In genomic region chr2:70003093-70003830, GRCh38 we compare ENCODE assay signal across 13 cellular contexts.
"Had no signal": no experiment of that assay in that cellular context is flagged by ENCODE, and none has a peak within 500 bp of the region (broad histone marks: within the 10 kb centered on the region; RNA-seq: fewer than 3 reads in every experiment).

No MANE protein-coding gene starts in this region.

- H3K27me3 ChIP-seq: esophagus squamous epithelium, thyroid gland, vagina had no signal

- H3K9me3 Mint-ChIP-seq: activated CD8-positive, alpha-beta T cell treated with anti-CD3 and anti-CD28 coated beads for 36 hours; neural crest cell had no signal

- H3K27ac Mint-ChIP-seq: activated CD8-positive, alpha-beta T cell treated with anti-CD3 and anti-CD28 coated beads for 36 hours had no signal

- H3K9me3 ChIP-seq: esophagus squamous epithelium, thyroid gland, vagina had no signal

- H3K4me3 Mint-ChIP-seq: activated CD8-positive, alpha-beta T cell treated with anti-CD3 and anti-CD28 coated beads for 36 hours; activated naive CD8-positive, alpha-beta T cell; neural crest cell had no signal

- H3K4me3 ChIP-seq: esophagus squamous epithelium, thyroid gland, vagina had no signal

- H3K27me3 Mint-ChIP-seq: activated CD8-positive, alpha-beta T cell treated with anti-CD3 and anti-CD28 coated beads for 36 hours; activated naive CD8-positive, alpha-beta T cell had no signal

- H3K36me3 ChIP-seq: esophagus squamous epithelium, thyroid gland, vagina had no signal

- H3K27ac ChIP-seq: thyroid gland, vagina had no signal

- DNase-seq: activated CD4-positive, alpha-beta T cell treated with anti-CD3 and anti-CD28 coated beads for 1 hour; activated CD8-positive, alpha-beta T cell treated with anti-CD3 and anti-CD28 coated beads for 36 hours; activated gamma-delta T cell; anterior cingulate cortex; esophagus squamous epithelium; foreskin fibroblast; retina; stimulated activated CD4-positive, alpha-beta T cell treated with anti-CD3 and anti-CD28 coated beads, Interleukin-4, amount 100 ng/mL, for 4 hours; T-helper 9 cell; thyroid gland had no signal

- H3K4me1 ChIP-seq: thyroid gland, vagina had no signal

- H3K4me1 Mint-ChIP-seq: neural crest cell had no signal
